Comparison of ENCODE assay signal across 18 cellular contexts in genomic region chr1:32470431-32470830, GRCh38.
A peak's percentile ranks its signal among the peaks of the same experiment; 100 is the strongest.
DNase-seq lines count a peak whose midpoint lies in the region.
"Had no signal": no experiment of that assay in that cellular context is flagged by ENCODE, and none has a peak within 500 bp of the region (broad histone marks: within the 10 kb centered on the region; RNA-seq: fewer than 3 reads in every experiment).

No MANE protein-coding gene starts in this region.

- DNase-seq in DMS 273 (lab: John Stamatoyannopoulos, UW; ENCODE audit: unreplicated experiment) (peak; percentile 23), DMS 273 treated with DMSO at 0.1 percent for 48 hours (lab: John Stamatoyannopoulos, UW) (no peak), NCI-H82 treated with DMSO at 0.1 percent for 48 hours (lab: John Stamatoyannopoulos, UW; ENCODE audit: unreplicated experiment) (peak; percentile 76), inferior parietal cortex (ENCODE audit: extremely low spot score) (peak; percentile 18), superior temporal gyrus (ENCODE audit: extremely low spot score) (peak; percentile 58), T-helper 9 cell (no peak), HCEC 1CT (no peak), HK-2 (ENCODE audit: unreplicated experiment) (no peak)
- DNase-seq: CD4-positive, alpha-beta T cell; DMS79; Kasumi-1; NCI-H1092; NCI-H1436 treated with DMSO at 0.1 percent for 48 hours; NCI-H2029; NCI-H2171 treated with DMSO at 0.1 percent for 48 hours; NCI-H446 treated with DMSO at 0.1 percent for 48 hours; NCI-H69; SHP77 had no signal

Comparison
In these comparisons a context has a peak if more than half of its experiments do, and no peak if none do; other contexts are left out.
1. DNase-seq: peak in DMS 273 (single experiment), NCI-H82 treated with DMSO at 0.1 percent for 48 hours (single experiment), inferior parietal cortex (single experiment) and superior temporal gyrus (single experiment); none in DMS 273 treated with DMSO at 0.1 percent for 48 hours (single experiment), T-helper 9 cell (single experiment), HCEC 1CT (single experiment) and HK-2 (single experiment).